9 cellular contexts compared by ENCODE assay signal in the genomic region with DNA sequence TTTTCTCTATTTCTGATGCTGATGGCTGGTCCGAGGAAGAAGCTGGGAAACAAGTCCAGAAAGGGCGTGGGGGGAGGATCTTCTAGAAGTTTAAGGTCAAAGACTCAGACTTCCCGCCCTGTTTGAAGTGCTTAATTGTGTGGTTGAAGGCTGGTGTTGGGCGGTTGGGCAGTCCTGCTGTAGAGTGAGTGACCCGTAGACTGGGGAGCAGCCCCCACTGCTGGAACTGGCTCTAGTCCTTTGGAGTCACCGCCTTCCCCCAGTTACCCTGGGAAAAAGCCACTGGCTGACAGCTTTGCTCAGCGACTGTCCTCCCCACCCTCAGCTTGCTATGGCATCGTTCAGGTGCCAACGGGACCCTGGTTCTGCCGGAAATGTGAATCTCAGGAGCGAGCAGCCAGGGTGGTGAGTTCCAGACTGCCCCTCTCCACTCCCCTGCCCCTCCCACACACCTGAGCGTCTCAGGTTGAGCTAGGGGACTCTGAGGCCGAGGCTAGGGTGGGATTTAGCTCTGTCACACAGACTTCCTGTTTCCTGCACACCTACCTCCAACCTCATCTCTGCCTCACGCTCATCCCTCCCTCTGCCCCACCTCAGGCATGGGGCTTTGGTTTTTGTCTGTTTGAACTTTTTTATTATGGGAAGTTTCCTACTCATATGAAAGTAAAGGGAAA. TPM values are rescaled to one million over a fixed set of nuclear protein-coding genes. Genes with fewer than 3 reads are reported as not detected.
DNase-seq lines count a peak whose midpoint lies in the region; FAIRE-seq and TF ChIP-seq lines count a peak whose summit lies in the region.
"Had no signal": no experiment of that assay in that cellular context is flagged by ENCODE, and none has a peak within 500 bp of the region (broad histone marks: within the 10 kb centered on the region; RNA-seq: fewer than 3 reads in every experiment).

No MANE protein-coding gene starts in this region.

- peak overlapping the region; percentile 84 for H3K4me3 ChIP-seq in AG09309 (ENCODE audit: control insufficient read depth, low read depth, low read length)
- peak overlapping the region; percentile 73 for H3K4me3 ChIP-seq in iPS-18a (ENCODE audit: low read length)

- H3K4me1 Mint-ChIP-seq in IgD-negative memory B cell: peaks cover 15 to 29% (median 19%) of the 10 kb centered on the region in 3 donors

- peaks cover 54% of the 10 kb centered on the region for H3K27me3 ChIP-seq in iPS-18a (ENCODE audit: control insufficient read depth, insufficient read depth, low read length)

- H3K9ac ChIP-seq in iPS-18a (ENCODE audit: low read length): peak overlapping the region; percentile 18

- no peaks in the 10 kb centered on the region for H3K36me3 Mint-ChIP-seq in IgD-negative memory B cell

- H3K27me3 Mint-ChIP-seq in IgD-negative memory B cell: no peaks in the 10 kb centered on the region

- H3K36me3 ChIP-seq in iPS-18a (ENCODE audit: control insufficient read depth, low read depth, low read length): no peaks in the 10 kb centered on the region

- H3K4me3 Mint-ChIP-seq in IgD-negative memory B cell: peak overlapping the region; percentile 76 to 97 (median 94)

- H3K27ac ChIP-seq in iPS-18a (ENCODE audit: low read length): no peak overlapping the region

- FAIRE-seq in D721Med (lab: Jason Lieb, UNC): no peak
- FAIRE-seq: islet of Langerhans had no signal

- H3K27ac Mint-ChIP-seq in IgD-negative memory B cell: peak overlapping the region; percentile 89 to 96 (median 94)

- no peaks in the 10 kb centered on the region for H3K9me3 ChIP-seq in iPS-18a (ENCODE audit: control insufficient read depth, low read depth, low read length)

- no peak for DNase-seq in AG09309 (ENCODE audit: low read depth)
- peak; percentile 24 for DNase-seq in activated naive CD4-positive, alpha-beta T cell treated with anti-CD3 and anti-CD28 coated beads, Interleukin-2, amount 50 U/mL, for 16 hours
- peak; percentile 42 for DNase-seq in stimulated activated CD4-positive, alpha-beta T cell treated with anti-CD3 and anti-CD28 coated beads, Interleukin-4, amount 100 ng/mL, for 1 hour
- DNase-seq in NCI-H446 treated with DMSO at 0.1 percent for 48 hours (lab: John Stamatoyannopoulos, UW): no peak
- DNase-seq in D721Med (ENCODE audit: insufficient read length, low spot score): no peak
- DNase-seq in HPDE6-E6E7 (ENCODE audit: extremely low spot score): no peak

- no peaks in the 10 kb centered on the region for H3K9me3 Mint-ChIP-seq in IgD-negative memory B cell

- peaks cover 27% of the 10 kb centered on the region for H3K4me1 ChIP-seq in iPS-18a (ENCODE audit: control insufficient read depth, low read depth, low read length)

- no peak for TF ChIP-seq CTCF in AG09309 (IDR thresholded peaks at IDR 0.05; ENCODE audit: control insufficient read depth, insufficient read depth, low read depth, low read length, missing control alignments)
- no peak for TF ChIP-seq CTCF in D721Med (IDR thresholded peaks at IDR 0.05; ENCODE audit: insufficient read depth, missing control alignments)

RNA-seq across cellular contexts. Expression of gene MLLT6, which starts 1.7 kb away (rescaled TPM):
- polyA plus RNA-seq in IgD-negative memory B cell: 7.9 TPM

RNA-seq across cellular contexts. Expression of gene CISD3, which starts 23.4 kb away (rescaled TPM):
- polyA plus RNA-seq in IgD-negative memory B cell: 29.1 TPM

RNA-seq across cellular contexts. Expression of gene EPOP, which starts 32.0 kb away (rescaled TPM):
- polyA plus RNA-seq in IgD-negative memory B cell: not detected

RNA-seq across cellular contexts. Expression of gene PCGF2, which starts 41.4 kb away (rescaled TPM):
- not detected for polyA plus RNA-seq in IgD-negative memory B cell

RNA-seq across cellular contexts. Expression of gene PSMB3, which starts 45.8 kb away (rescaled TPM):
- polyA plus RNA-seq in IgD-negative memory B cell: 426 TPM

Comparison
In these comparisons a context has a peak if more than half of its experiments do, and no peak if none do; other contexts are left out.
1. DNase-seq: peak in activated naive CD4-positive, alpha-beta T cell treated with anti-CD3 and anti-CD28 coated beads, Interleukin-2, amount 50 U/mL, for 16 hours (single experiment) and stimulated activated CD4-positive, alpha-beta T cell treated with anti-CD3 and anti-CD28 coated beads, Interleukin-4, amount 100 ng/mL, for 1 hour (single experiment); none in AG09309 (single experiment), NCI-H446 treated with DMSO at 0.1 percent for 48 hours (single experiment), D721Med (single experiment) and HPDE6-E6E7 (single experiment).